23 cellular contexts compared by ENCODE assay signal in the genomic region with DNA sequence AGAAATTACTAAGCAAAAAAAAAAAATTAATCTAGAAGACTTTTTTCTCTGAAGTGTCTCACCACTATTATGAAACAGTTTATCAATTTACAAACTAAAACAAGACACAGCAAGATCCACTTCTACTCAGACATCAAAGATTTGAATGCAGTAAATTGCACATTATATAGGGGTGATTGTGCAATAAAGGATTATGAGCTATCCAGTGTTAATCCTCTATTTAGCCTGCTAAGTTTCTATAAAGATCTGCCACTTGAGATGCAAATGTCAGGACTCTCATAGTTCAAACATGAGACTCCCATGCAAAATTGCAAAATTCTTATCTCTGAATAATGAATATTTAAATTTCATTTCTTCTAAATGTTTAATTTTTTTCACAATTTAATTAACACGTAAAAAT. TPM values are rescaled to one million over a fixed set of nuclear protein-coding genes. Genes with fewer than 3 reads are reported as not detected.
DNase-seq lines count a peak whose midpoint lies in the region; ATAC-seq, FAIRE-seq and TF ChIP-seq lines count a peak whose summit lies in the region.
"Had no signal": no experiment of that assay in that cellular context is flagged by ENCODE, and none has a peak within 500 bp of the region (broad histone marks: within the 10 kb centered on the region; RNA-seq: fewer than 3 reads in every experiment).

No MANE protein-coding gene starts in this region.

- ATAC-seq in GM18907 (IDR thresholded peaks at IDR 0.05; ENCODE audit: unreplicated experiment) (no peak), HG02973 (IDR thresholded peaks at IDR 0.05; ENCODE audit: unreplicated experiment) (no peak)
- no peak for ATAC-seq in naive thymus-derived CD4-positive, alpha-beta T cell
- ATAC-seq: GM12878, HCT116, SK-N-SH treated with all-trans-retinoic acid at 6 μM for 48 hours had no signal

- no peak overlapping the region for H3K4me2 ChIP-seq in H1 (ENCODE audit: insufficient read depth in 1 of 2, low read depth in 2 of 2, low read length in 2 of 2)
- H3K4me2 ChIP-seq: BLaER1 treated with 17β-estradiol and CSF1 and Interleukin-3, amounts not matched to agents 10 nM and 100 nM had no signal

- TF ChIP-seq POLR2A in H1 (IDR thresholded peaks at IDR 0.05; ENCODE audit: control extremely low read depth in 1 of 2, low read depth in 2 of 2, low read length in 2 of 2), result no peak

- H3K4me1 Mint-ChIP-seq in naive thymus-derived CD4-positive, alpha-beta T cell, result no peaks in the 10 kb centered on the region
- H3K4me1 Mint-ChIP-seq: CD8-positive, alpha-beta memory T cell had no signal

- H3K23ac ChIP-seq in H1 (ENCODE audit: insufficient read length), result no peak overlapping the region

- FAIRE-seq in H1 (lab: Jason Lieb, UNC) (no peak), kidney (lab: Jason Lieb, UNC) (peak; percentile 80)
- FAIRE-seq: D721Med, GM12878 had no signal

- no peaks in the 10 kb centered on the region for H3K79me1 ChIP-seq in H1 (ENCODE audit: low read depth, low read length)

- 85% methylated on average over 1 of the region's 1 CpG; no CpG with 5 or more reads in 1 of the 2 experiments for WGBS in H1 (ENCODE audit: extremely low coverage in 1 of 2, insufficient coverage in 1 of 2, insufficient read length in 1 of 2, insufficient replicate concordance in 2 of 2, low coverage in 1 of 2, low lambda C conversion rate in 2 of 2, missing lambda C conversion rate in 1 of 2), 2 experiments

- H3K56ac ChIP-seq in H1 (replicated peaks; ENCODE audit: insufficient read length, low read depth, low read length), result no peak overlapping the region

- no peaks in the 10 kb centered on the region for H3K4me1 ChIP-seq in H1 (replicated peaks in 1 of 4; ENCODE audit: control insufficient read depth in 3 of 4, insufficient read depth in 4 of 4, low read length in 3 of 4)
- H3K4me1 ChIP-seq in kidney (ENCODE audit: control insufficient read depth in 1 of 2, insufficient read depth in 1 of 2, low read depth in 1 of 2, low read length in 2 of 2), result no peaks in the 10 kb centered on the region
- no peaks in the 10 kb centered on the region for H3K4me1 ChIP-seq in naive thymus-derived CD4-positive, alpha-beta T cell (ENCODE audit: control insufficient read depth in 2 of 2, insufficient read depth in 2 of 2, low read length in 2 of 2)
- H3K4me1 ChIP-seq: BLaER1 treated with 17β-estradiol and CSF1 and Interleukin-3, amounts not matched to agents 10 nM and 100 nM had no signal

- H4K91ac ChIP-seq in H1 (replicated peaks; ENCODE audit: insufficient read length, low read length), result no peak overlapping the region

- no peaks in the 10 kb centered on the region for H3K27me3 Mint-ChIP-seq in naive thymus-derived CD4-positive, alpha-beta T cell
- H3K27me3 Mint-ChIP-seq: CD8-positive, alpha-beta memory T cell had no signal

- no peak overlapping the region for H2BK5ac ChIP-seq in H1 (ENCODE audit: low read depth, low read length)

- H3K23me2 ChIP-seq in H1 (ENCODE audit: low read depth, low read length), result no peaks in the 10 kb centered on the region

- no peak overlapping the region for H2BK20ac ChIP-seq in H1 (ENCODE audit: low read length)

- no peak overlapping the region for H2AFZ ChIP-seq in H1 (ENCODE audit: low read length)
- H2AFZ ChIP-seq: GM23248 had no signal

- TF ChIP-seq EP300 in Ishikawa (IDR thresholded peaks at IDR 0.05; ENCODE audit: borderline replicate concordance), result no peak
- TF ChIP-seq EP300 in H1 (IDR thresholded peaks at IDR 0.05; ENCODE audit: borderline replicate concordance in 1 of 2, low read depth in 2 of 2, low read length in 2 of 2), result no peak

- no peaks in the 10 kb centered on the region for H3K79me2 ChIP-seq in H1 (ENCODE audit: control insufficient read depth in 1 of 2, insufficient read depth in 2 of 2, low read length in 2 of 2)

- POLR2A ChIA-PET in H1 (lab: Charles Lee; ENCODE audit: partially characterized antibody), result no interaction called here
- POLR2A ChIA-PET in naive thymus-derived CD4-positive, alpha-beta T cell (lab: Charles Lee), result no interaction called here

- H2AK5ac ChIP-seq in H1 (ENCODE audit: low read depth, low read length), result no peak overlapping the region

- CTCF ChIA-PET in H1 (lab: Charles Lee; ENCODE audit: partially characterized antibody), result no interaction called here
- CTCF ChIA-PET in naive thymus-derived CD4-positive, alpha-beta T cell (lab: Charles Lee), result no interaction called here

- no peak overlapping the region for H2BK15ac ChIP-seq in H1 (ENCODE audit: low read length)

- peak; percentile 18 for DNase-seq in NCI-H82 (lab: John Stamatoyannopoulos, UW)
- DNase-seq in NCI-H82 treated with DMSO at 0.1 percent for 48 hours (lab: John Stamatoyannopoulos, UW; ENCODE audit: unreplicated experiment), result no peak
- no peak for DNase-seq in H1 (ENCODE audit: low read depth in 1 of 2, low spot score in 2 of 2)
- no peak for DNase-seq in kidney
- no peak for DNase-seq in naive thymus-derived CD4-positive, alpha-beta T cell
- DNase-seq: CD8-positive, alpha-beta memory T cell; DMS79 treated with DMSO at 0.1 percent for 48 hours; GM23248; MM.1S; NCI-H187; NCI-H2171; NCI-H446; NCI-H748 treated with DMSO at 0.1 percent for 48 hours had no signal

- H4K8ac ChIP-seq in H1 (ENCODE audit: extremely low read depth, insufficient read depth, low read length), result no peak overlapping the region

- no peak overlapping the region for H2BK12ac ChIP-seq in H1 (ENCODE audit: low read depth, low read length)

- no peak overlapping the region for H2BK120ac ChIP-seq in H1 (replicated peaks; ENCODE audit: low read depth, low read length)

- H3K4me3 Mint-ChIP-seq in naive thymus-derived CD4-positive, alpha-beta T cell, result no peak overlapping the region
- H3K4me3 Mint-ChIP-seq: CD8-positive, alpha-beta memory T cell had no signal

- H4K20me1 ChIP-seq in H1 (replicated peaks in 1 of 2; ENCODE audit: control insufficient read depth in 1 of 2, insufficient read depth in 2 of 2, low read length in 2 of 2), result no peaks in the 10 kb centered on the region
- H4K20me1 ChIP-seq: BLaER1 treated with 17β-estradiol and CSF1 and Interleukin-3, amounts not matched to agents 10 nM and 100 nM had no signal

- no peak overlapping the region for H3K27ac Mint-ChIP-seq in naive thymus-derived CD4-positive, alpha-beta T cell
- H3K27ac Mint-ChIP-seq: CD8-positive, alpha-beta memory T cell had no signal

- no peak overlapping the region for H4K5ac ChIP-seq in H1 (ENCODE audit: insufficient read length, low read depth, low read length)

- H3K4ac ChIP-seq in H1 (replicated peaks; ENCODE audit: insufficient read length, low read depth, low read length), result no peak overlapping the region

- H3K36me3 ChIP-seq in H1 (ENCODE audit: control insufficient read depth in 2 of 4, insufficient read depth in 4 of 4, low read length in 3 of 4) (no peaks in the 10 kb centered on the region), kidney (ENCODE audit: control insufficient read depth in 1 of 2, insufficient read depth in 2 of 2, low read length in 2 of 2) (no peaks in the 10 kb centered on the region)
- no peaks in the 10 kb centered on the region for H3K36me3 ChIP-seq in naive thymus-derived CD4-positive, alpha-beta T cell (ENCODE audit: control insufficient read depth in 2 of 3, insufficient read depth in 3 of 3, low read length in 3 of 3)
- H3K36me3 ChIP-seq: BLaER1 treated with 17β-estradiol and CSF1 and Interleukin-3, amounts not matched to agents 10 nM and 100 nM had no signal

- H3K9ac ChIP-seq in H1 (replicated peaks in 1 of 4; ENCODE audit: extremely low read depth in 1 of 4, low read depth in 3 of 4, low read length in 3 of 4), result no peak overlapping the region
- no peak overlapping the region for H3K9ac ChIP-seq in kidney (ENCODE audit: low read length in 2 of 2)
- H3K9ac ChIP-seq: BLaER1 treated with 17β-estradiol and CSF1 and Interleukin-3, amounts not matched to agents 10 nM and 100 nM; GM23248 had no signal

- no peak overlapping the region for H3K18ac ChIP-seq in H1 (ENCODE audit: extremely low read depth, low read length)

- H3K27me3 ChIP-seq in H1 (replicated peaks in 1 of 4; ENCODE audit: control insufficient read depth in 3 of 4, extremely low read depth in 1 of 4, insufficient read depth in 3 of 4, low read length in 3 of 4), result no peaks in the 10 kb centered on the region
- H3K27me3 ChIP-seq in naive thymus-derived CD4-positive, alpha-beta T cell (ENCODE audit: control insufficient read depth in 2 of 2, insufficient read depth in 2 of 2, low read length in 2 of 2), result no peaks in the 10 kb centered on the region
- H3K27me3 ChIP-seq: BLaER1 treated with 17β-estradiol and CSF1 and Interleukin-3, amounts not matched to agents 10 nM and 100 nM had no signal

- TF ChIP-seq CTCF in H1 (IDR thresholded peaks at IDR 0.05; ENCODE audit: control extremely low read depth in 1 of 3, insufficient read depth in 1 of 3, low read depth in 1 of 3, low read length in 3 of 3) (no peak), kidney (IDR thresholded peaks at IDR 0.05; ENCODE audit: borderline replicate concordance, extremely low read depth, insufficient read depth) (no peak)

- H3K4me3 ChIP-seq in H1 (ENCODE audit: extremely low read depth in 1 of 4, insufficient read depth in 2 of 4, low read depth in 3 of 4, low read length in 4 of 4) (no peak overlapping the region), kidney (ENCODE audit: low read length in 2 of 2) (no peak overlapping the region)
- H3K4me3 ChIP-seq in naive thymus-derived CD4-positive, alpha-beta T cell (ENCODE audit: low read length), result no peak overlapping the region
- H3K4me3 ChIP-seq: BLaER1 treated with 17β-estradiol and CSF1 and Interleukin-3, amounts not matched to agents 10 nM and 100 nM; GM12878; GM23248 had no signal

- TF ChIP-seq RAD21 in Ishikawa (IDR thresholded peaks at IDR 0.05; ENCODE audit: low read depth) (no peak), H1 (IDR thresholded peaks at IDR 0.05 in 1 of 2, conservative IDR thresholded peaks at IDR 0.05 in 1 of 2; ENCODE audit: low read depth in 2 of 2, low read length in 2 of 2) (no peak)

- peaks cover 0 to 25% (median 2%) of the 10 kb centered on the region in 11 donors for H3K9me3 Mint-ChIP-seq in naive thymus-derived CD4-positive, alpha-beta T cell

- intact Hi-C loops in kidney (cut with DNase I), result no loop called here
- intact Hi-C loops in naive thymus-derived CD4-positive, alpha-beta T cell (cut with micrococcal nuclease), result no loop called here

- no peak overlapping the region for H3K14ac ChIP-seq in H1 (ENCODE audit: insufficient read length)

- no peak overlapping the region for H3K27ac ChIP-seq in H1 (ENCODE audit: low read depth, low read length)
- H3K27ac ChIP-seq in kidney (ENCODE audit: low read depth in 2 of 2, low read length in 2 of 2), result no peak overlapping the region
- no peak overlapping the region for H3K27ac ChIP-seq in naive thymus-derived CD4-positive, alpha-beta T cell (ENCODE audit: low read depth, low read length)
- H3K27ac ChIP-seq: BLaER1 treated with 17β-estradiol and CSF1 and Interleukin-3, amounts not matched to agents 10 nM and 100 nM; GM23248 had no signal

- no peaks in the 10 kb centered on the region for H3K36me3 Mint-ChIP-seq in naive thymus-derived CD4-positive, alpha-beta T cell
- H3K36me3 Mint-ChIP-seq: CD8-positive, alpha-beta memory T cell had no signal

- H3K9me3 ChIP-seq in H1 (ENCODE audit: insufficient read depth in 2 of 2, low read depth in 1 of 2, low read length in 1 of 2) (no peaks in the 10 kb centered on the region), kidney (ENCODE audit: control insufficient read depth in 1 of 2, low read length in 2 of 2) (no peaks in the 10 kb centered on the region)
- no peaks in the 10 kb centered on the region for H3K9me3 ChIP-seq in naive thymus-derived CD4-positive, alpha-beta T cell (ENCODE audit: control insufficient read depth in 2 of 3, low read length in 3 of 3)
- H3K9me3 ChIP-seq: BLaER1 treated with 17β-estradiol and CSF1 and Interleukin-3, amounts not matched to agents 10 nM and 100 nM had no signal

RNA-seq across cellular contexts. Expression of a gene that starts 2.2 kb away (rescaled TPM):
- total RNA-seq in H1 (2021; fragmentation: NEBNext Ultra II Directional; extraction: Animal tissue kit (Norgen Biotek cat#: 25700)), result not detected in 2 replicates
- polyA plus RNA-seq in H1 (2011; rRNA removed) (not detected in 2 replicates), kidney (ENCODE audit: insufficient read depth, low read depth, low replicate concordance) (not detected)
- polyA plus RNA-seq in H1 (2011; cell fraction: cytosol; rRNA removed), result not detected
- polyA plus RNA-seq in H1 (2011; cell fraction: nucleus; rRNA removed), result not detected
- polyA plus RNA-seq in H1 (2012, experiment 1 of 2), result not detected in 4 replicates
- not detected for polyA plus RNA-seq in H1 (2012, experiment 2 of 2)
- not detected for polyA plus RNA-seq in H1 (2013, experiment 1 of 2)
- polyA plus RNA-seq in H1 (2013, experiment 2 of 2), result not detected
- polyA minus RNA-seq in H1 (2011; rRNA and poly(A)+ RNA removed), result not detected in 2 replicates
- polyA minus RNA-seq in H1 (2011; cell fraction: cytosol; rRNA and poly(A)+ RNA removed), result not detected
- not detected for polyA minus RNA-seq in H1 (2011; cell fraction: nucleus; rRNA and poly(A)+ RNA removed)
- total RNA-seq in kidney, result not detected
- total RNA-seq in naive thymus-derived CD4-positive, alpha-beta T cell, result not detected
- not detected for polyA plus RNA-seq in naive thymus-derived CD4-positive, alpha-beta T cell
- total RNA-seq: A172; CD8-positive, alpha-beta memory T cell; G401; GM12878; GM23248 had no signal
- polyA plus RNA-seq: CD8-positive, alpha-beta memory T cell; GM23248 had no signal
